Comparison of ENCODE assay signal across 1 cellular context in genomic region chr12:114864688-114865685, GRCh38.
TF ChIP-seq lines count a peak whose summit lies in the region.

No MANE protein-coding gene starts in this region.

TF ChIP-seq in H1, 55 proteins besides CTCF, POLR2A, EP300 and RAD21:
- no peak for TF ChIP-seq YY1 (IDR thresholded peaks at IDR 0.05; ENCODE audit: low read depth, low read length)
- 0 out of 2 replicates have a peak, but pooled peaks have one; percentile 19 for TF ChIP-seq TEAD4 (IDR thresholded peaks at IDR 0.05; ENCODE audit: low read depth, low read length)
TF ChIP-seq in H1: peak in this region for 1.
